ENCODE assay signal across 11 cellular contexts in the genomic region with DNA sequence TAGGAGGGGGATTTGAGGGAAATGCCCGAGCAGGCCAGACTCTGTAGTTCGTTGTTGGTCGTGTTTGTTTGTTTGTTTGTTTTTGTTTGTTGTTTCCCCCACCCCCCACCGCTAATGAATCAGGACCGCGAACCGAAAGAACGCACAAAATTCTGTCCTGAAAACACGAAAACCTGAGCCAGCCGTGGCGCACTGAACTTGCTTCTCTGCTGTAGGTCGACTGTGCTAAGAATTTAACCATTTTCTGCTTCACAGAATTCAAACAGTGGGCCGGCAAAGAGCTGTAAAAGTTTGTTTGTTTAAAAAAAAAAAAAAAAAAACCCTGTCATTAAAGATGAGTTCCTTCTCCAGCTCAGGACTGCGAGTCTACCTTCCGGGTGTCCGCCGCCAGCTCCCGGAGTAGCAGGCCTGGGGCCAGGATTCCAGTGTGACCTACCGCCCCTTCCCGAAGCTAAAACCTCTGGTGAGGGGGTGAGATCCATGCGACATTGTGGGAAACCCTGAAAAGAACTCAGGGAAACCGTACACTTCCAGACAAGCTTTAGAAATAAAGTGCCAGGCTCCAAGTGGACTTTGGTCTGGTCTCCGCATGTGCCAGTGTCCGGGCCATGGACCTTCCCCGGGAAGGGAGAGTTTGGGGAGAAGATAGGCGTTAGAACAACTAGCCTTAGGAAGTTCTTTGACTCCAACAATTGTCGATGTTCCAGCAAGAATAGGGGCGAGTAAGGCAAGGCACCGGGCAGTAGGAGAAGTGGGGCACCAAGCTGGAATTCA. TPM values are rescaled to one million over a fixed set of nuclear protein-coding genes. Genes with fewer than 3 reads are reported as not detected.
DNase-seq lines count a peak whose midpoint lies in the region; ATAC-seq and TF ChIP-seq lines count a peak whose summit lies in the region.
"Had no signal": no experiment of that assay in that cellular context is flagged by ENCODE, and none has a peak within 500 bp of the region (broad histone marks: within the 10 kb centered on the region; RNA-seq: fewer than 3 reads in every experiment).

No MANE protein-coding gene starts in this region.

- no peaks in the 10 kb centered on the region for H4K20me1 ChIP-seq in SK-N-SH (ENCODE audit: insufficient read depth)
- no peaks in the 10 kb centered on the region for H4K20me1 ChIP-seq in hepatocyte (ENCODE audit: insufficient read depth, poor library complexity, severe bottlenecking)

- H3K27ac ChIP-seq in SK-N-SH (ENCODE audit: low read depth in 2 of 2, low read length in 1 of 2) (peak overlapping the region; percentile 71 to 83; a peak in 3 of 4 replicates), SJCRH30 (peak overlapping the region; percentile 97), hepatocyte (no peak overlapping the region), body of pancreas (no peak overlapping the region), RWPE1 (no peak overlapping the region)
- H3K27ac ChIP-seq: A549 had no signal

- intact Hi-C loops in body of pancreas (cut with DNase I), result no loop called here

- TF ChIP-seq POLR2A in body of pancreas (IDR thresholded peaks at IDR 0.05), result no peak

- H3K9me3 ChIP-seq in SK-N-SH, result no peaks in the 10 kb centered on the region
- no peaks in the 10 kb centered on the region for H3K9me3 ChIP-seq in SJCRH30 (replicated peaks)
- H3K9me3 ChIP-seq in hepatocyte (ENCODE audit: low read depth), result no peaks in the 10 kb centered on the region
- no peaks in the 10 kb centered on the region for H3K9me3 ChIP-seq in body of pancreas
- H3K9me3 ChIP-seq: A549 had no signal

- H3K4me1 ChIP-seq in SK-N-SH (ENCODE audit: control insufficient read depth in 1 of 2, insufficient read depth in 2 of 2, low read depth in 1 of 2, low read length in 1 of 2) (peaks cover 0 to 2% of the 10 kb centered on the region in 2 experiments; a peak in 1 of 4 replicates), SJCRH30 (no peaks in the 10 kb centered on the region), hepatocyte (ENCODE audit: insufficient read depth) (peaks cover 16% of the 10 kb centered on the region), body of pancreas (peaks cover 51% of the 10 kb centered on the region)
- H3K4me1 ChIP-seq: A549 had no signal

- peak overlapping the region; percentile 83 for H3K9ac ChIP-seq in SK-N-SH

- no peaks in the 10 kb centered on the region for H3F3A ChIP-seq in SK-N-SH (replicated peaks; ENCODE audit: insufficient read depth)

- CTCF ChIA-PET in SK-N-SH (lab: Yijun Ruan, JAX), result interaction anchor here (0.9 to 1.4 kb wide), 3 partner anchors 14 to 222 kb away, joined by 3 to 5 read pairs (median 4); no protein-coding TSS in a partner anchor
- CTCF ChIA-PET in RWPE1 (lab: Yijun Ruan, JAX), result no interaction called here

- no peak for TF ChIP-seq EP300 in SK-N-SH (IDR thresholded peaks at IDR 0.05; ENCODE audit: borderline replicate concordance in 1 of 2, low read depth in 1 of 2, low read length in 1 of 2)

- ATAC-seq in SK-N-SH treated with all-trans-retinoic acid at 6 μM for 48 hours, result no peak
- no peak for ATAC-seq in body of pancreas
- ATAC-seq: A549 had no signal

- TF ChIP-seq RAD21 in SK-N-SH (IDR thresholded peaks at IDR 0.05; ENCODE audit: low read length), result no peak

- H3K4me3 ChIP-seq in SK-N-SH (ENCODE audit: low read depth in 2 of 2, low read length in 1 of 2) (peak overlapping the region; percentile 62 to 69), SJCRH30 (peak overlapping the region; percentile 81), hepatocyte (no peak overlapping the region), skeletal muscle cell (ENCODE audit: low read depth, low read length) (peak overlapping the region; percentile 51), body of pancreas (no peak overlapping the region)
- H3K4me3 ChIP-seq: A549 had no signal

- no peak for TF ChIP-seq CTCF in SK-N-SH (IDR thresholded peaks at IDR 0.05)
- TF ChIP-seq CTCF in hepatocyte (IDR thresholded peaks at IDR 0.05; ENCODE audit: poor library complexity), result no peak
- TF ChIP-seq CTCF in body of pancreas (IDR thresholded peaks at IDR 0.05), result no peak
- no peak for TF ChIP-seq CTCF in RWPE1 (conservative IDR thresholded peaks at IDR 0.05; ENCODE audit: low read depth)

- no peaks in the 10 kb centered on the region for H3K9me2 ChIP-seq in SK-N-SH
- H3K9me2 ChIP-seq in hepatocyte (replicated peaks; ENCODE audit: insufficient read depth), result no peaks in the 10 kb centered on the region

- H3K4me2 ChIP-seq in SK-N-SH, result peak overlapping the region; percentile 88
- H3K4me2 ChIP-seq in hepatocyte, result peak overlapping the region; percentile 73
- H3K4me2 ChIP-seq: A549 had no signal

- H3K36me3 ChIP-seq in SK-N-SH (replicated peaks in 1 of 2; ENCODE audit: control insufficient read depth in 1 of 2, insufficient read depth in 2 of 2, low read length in 1 of 2) (no peaks in the 10 kb centered on the region), SJCRH30 (peaks cover 14% of the 10 kb centered on the region; the same call in 1 of the 2 replicates), hepatocyte (replicated peaks; ENCODE audit: insufficient read depth, low read depth) (no peaks in the 10 kb centered on the region), body of pancreas (replicated peaks in 1 of 2; ENCODE audit: insufficient read depth in 1 of 2, low read depth in 2 of 2) (no peaks in the 10 kb centered on the region)

- POLR2A ChIA-PET in SK-N-SH (lab: Yijun Ruan, JAX), result interaction anchor here (0.6 to 2.1 kb wide), 4 partner anchors 15 to 698 kb away, joined by 3 to 6 read pairs (median 4); a partner anchor contains a TSS
- POLR2A ChIA-PET in RWPE1 (lab: Yijun Ruan, JAX; ENCODE audit: low non-redundant PET), result no interaction called here

- H3K79me2 ChIP-seq in SK-N-SH (ENCODE audit: insufficient read depth) (peaks cover 30% of the 10 kb centered on the region; the same call in 1 of the 2 replicates), hepatocyte (no peaks in the 10 kb centered on the region)

- H3K27me3 ChIP-seq in SK-N-SH (ENCODE audit: insufficient read depth) (peaks cover 35% of the 10 kb centered on the region; the same call in 1 of the 2 replicates), SJCRH30 (no peaks in the 10 kb centered on the region), hepatocyte (peaks cover 100% of the 10 kb centered on the region), body of pancreas (peaks cover 0 to 79% of the 10 kb centered on the region in 2 donors)

- H2AFZ ChIP-seq in SK-N-SH (ENCODE audit: low read depth) (peak overlapping the region; percentile 59; the same call in 1 of the 2 replicates), hepatocyte (no peak overlapping the region)

- DNase-seq in SK-N-SH, result peak; percentile 63
- DNase-seq in SJCRH30, result peak; percentile 67 to 69
- no peak for DNase-seq in hepatocyte (ENCODE audit: low spot score)
- DNase-seq in skeletal muscle cell (ENCODE audit: low read depth), result no peak
- DNase-seq in AML-193 (lab: John Stamatoyannopoulos, UW), result no peak
- no peak for DNase-seq in body of pancreas
- DNase-seq in RWPE1 (ENCODE audit: low spot score), result no peak
- DNase-seq: Karpas-422, left ventricle myocardium superior had no signal

- WGBS in SK-N-SH (ENCODE audit: low lambda C conversion rate), result 27% methylated on average over 27 of the region's 29 CpGs
- WGBS in hepatocyte (ENCODE audit: low lambda C conversion rate, missing lambda C conversion rate), result 4% methylated on average over 29 of the region's 29 CpGs
- 8 to 12% methylated on average over 29 of the region's 29 CpGs for WGBS in body of pancreas, 2 donors

TF ChIP-seq in SK-N-SH, 30 proteins besides CTCF, POLR2A, EP300 and RAD21 (continues in another document):
- no peak for TF ChIP-seq TCF12 (IDR thresholded peaks at IDR 0.05)

TF ChIP-seq in SK-N-SH treated with all-trans-retinoic acid at 6 μM for 48 hours, 23 proteins besides CTCF, POLR2A, EP300 and RAD21 (continues in another document):
- TF ChIP-seq ZNF70 (CRISPR knock-in tag; IDR thresholded peaks at IDR 0.05) (no peak), ZNF8 (CRISPR knock-in tag; IDR thresholded peaks at IDR 0.05) (no peak), GLIS3 (CRISPR knock-in tag; IDR thresholded peaks at IDR 0.05) (no peak), ESRRG (CRISPR knock-in tag; IDR thresholded peaks at IDR 0.05) (no peak), SNAI2 (CRISPR knock-in tag; IDR thresholded peaks at IDR 0.05) (no peak), OSR1 (CRISPR knock-in tag; IDR thresholded peaks at IDR 0.05) (no peak), ARNTL (CRISPR knock-in tag; IDR thresholded peaks at IDR 0.05; ENCODE audit: borderline replicate concordance, low read depth) (no peak), ZC3H10 (CRISPR knock-in tag; IDR thresholded peaks at IDR 0.05) (no peak), CSDC2 (CRISPR knock-in tag; IDR thresholded peaks at IDR 0.05) (no peak)
- TF ChIP-seq, protein P1, sequence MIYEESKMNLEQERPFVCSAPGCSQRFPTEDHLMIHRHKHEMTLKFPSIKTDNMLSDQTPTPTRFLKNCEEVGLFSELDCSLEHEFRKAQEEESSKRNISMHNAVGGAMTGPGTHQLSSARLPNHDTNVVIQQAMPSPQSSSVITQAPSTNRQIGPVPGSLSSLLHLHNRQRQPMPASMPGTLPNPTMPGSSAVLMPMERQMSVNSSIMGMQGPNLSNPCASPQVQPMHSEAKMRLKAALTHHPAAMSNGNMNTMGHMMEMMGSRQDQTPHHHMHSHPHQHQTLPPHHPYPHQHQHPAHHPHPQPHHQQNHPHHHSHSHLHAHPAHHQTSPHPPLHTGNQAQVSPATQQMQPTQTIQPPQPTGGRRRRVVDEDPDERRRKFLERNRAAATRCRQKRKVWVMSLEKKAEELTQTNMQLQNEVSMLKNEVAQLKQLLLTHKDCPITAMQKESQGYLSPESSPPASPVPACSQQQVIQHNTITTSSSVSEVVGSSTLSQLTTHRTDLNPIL (CRISPR knock-in tag; IDR thresholded peaks at IDR 0.05; ENCODE audit: low read depth), result no peak

RNA-seq across cellular contexts. Expression of a gene that starts 12.0 kb away (rescaled TPM):
- polyA plus RNA-seq in SK-N-SH (2012; rRNA removed) (1.3 and 2.0 TPM in 2 replicates), hepatocyte (not detected in 2 replicates)
- polyA plus RNA-seq in SK-N-SH (2012; cell fraction: cytosol; rRNA removed), result 1.1 and 1.4 TPM in 2 replicates
- polyA plus RNA-seq in SK-N-SH (2012; cell fraction: nucleus; rRNA removed), result 4.5 and 7.1 TPM in 2 replicates
- 0.20 and 0.87 TPM in 2 replicates for total RNA-seq in SJCRH30 (2014; rRNA removed; shearing (Covaris generic))
- total RNA-seq in hepatocyte (0.08 and 0.17 TPM in 2 replicates), body of pancreas (not detected)
- total RNA-seq: left ventricle myocardium superior had no signal
- polyA plus RNA-seq: A549 had no signal

RNA-seq across cellular contexts. Expression of a gene that starts 14.8 kb away (rescaled TPM):
- 11.3 and 16.7 TPM in 2 replicates for polyA plus RNA-seq in SK-N-SH (2012; rRNA removed)
- 8.2 and 11.4 TPM in 2 replicates for polyA plus RNA-seq in SK-N-SH (2012; cell fraction: cytosol; rRNA removed)
- polyA plus RNA-seq in SK-N-SH (2012; cell fraction: nucleus; rRNA removed), result 30.4 and 42.9 TPM in 2 replicates
- total RNA-seq in SJCRH30 (2014; rRNA removed; shearing (Covaris generic)), result 44.4 and 55.7 TPM in 2 replicates
- 0.10 TPM in 1 of 2 replicates, not detected in the other for total RNA-seq in hepatocyte
- not detected in 2 replicates for polyA plus RNA-seq in hepatocyte
- not detected for total RNA-seq in body of pancreas
- total RNA-seq: left ventricle myocardium superior had no signal

Comparison
In these comparisons a context has a peak if more than half of its experiments do, and no peak if none do; other contexts are left out.
1. DNase-seq: peak in SK-N-SH (single experiment) and SJCRH30 (2 of 2); none in hepatocyte (single experiment), skeletal muscle cell (single experiment), AML-193 (0 of 2), body of pancreas (0 of 4) and RWPE1 (single experiment).
2. H3K27ac ChIP-seq: peak in SK-N-SH (2 of 2) and SJCRH30 (single experiment); none in hepatocyte (single experiment), body of pancreas (0 of 4) and RWPE1 (single experiment).
3. H3K4me3 ChIP-seq: peak in SK-N-SH (2 of 2), SJCRH30 (single experiment) and skeletal muscle cell (single experiment); none in hepatocyte (single experiment) and body of pancreas (0 of 2).
4. RNA of a gene that starts 14.8 kb away (total RNA-seq): 44.4 to 55.7 TPM in SJCRH30; 0.10 TPM in hepatocyte and not detected in body of pancreas; every median in the first group is over 10 times any median in the second.